Comparison of ENCODE assay signal across 8 cellular contexts in genomic region chr10:80471715-80472233, GRCh38. TPM values are rescaled to one million over a fixed set of nuclear protein-coding genes. Genes with fewer than 3 reads are reported as not detected.
DNase-seq lines count a peak whose midpoint lies in the region; ATAC-seq and TF ChIP-seq lines count a peak whose summit lies in the region.

No MANE protein-coding gene starts in this region.

- H3K27ac ChIP-seq in hepatocyte: no peak overlapping the region
- no peak overlapping the region for H3K27ac ChIP-seq in GM23338 (ENCODE audit: low read depth)

- peak; percentile 39 for DNase-seq in stimulated activated CD4-positive, alpha-beta T cell treated with anti-CD3 and anti-CD28 coated beads, Interleukin-12 subunit alpha, Interleukin-12 subunit beta, amount 100 ng/mL, for 4 hours
- no peak for DNase-seq in stimulated activated CD4-positive, alpha-beta T cell treated with anti-CD3 and anti-CD28 coated beads, Interleukin-2, amount 100 ng/mL, for 48 hours
- peak; percentile 59 to 74 for DNase-seq in activated CD4-positive, alpha-beta T cell treated with anti-CD3 and anti-CD28 coated beads, Interleukin-2, amount 50 U/mL, for 48 hours
- no peak for DNase-seq in mucosa of descending colon
- DNase-seq in NCI-H2107 treated with DMSO at 0.1 percent for 48 hours (lab: John Stamatoyannopoulos, UW; ENCODE audit: unreplicated experiment): no peak
- no peak for DNase-seq in hepatocyte (ENCODE audit: low spot score)
- DNase-seq in GM23338 (ENCODE audit: low spot score): no peak

- no peaks in the 10 kb centered on the region for H3K9me2 ChIP-seq in hepatocyte (replicated peaks; ENCODE audit: insufficient read depth)
- no peaks in the 10 kb centered on the region for H3K9me2 ChIP-seq in GM23338 (ENCODE audit: insufficient read depth)

- peaks cover 55% of the 10 kb centered on the region for H3K4me1 Mint-ChIP-seq in GM23338

- no peak overlapping the region for H3K27ac Mint-ChIP-seq in GM23338

- H3K36me3 Mint-ChIP-seq in GM23338 (ENCODE audit: low read depth): peaks cover 17% of the 10 kb centered on the region

- H3K27me3 Mint-ChIP-seq in GM23338 (ENCODE audit: insufficient read depth, low read depth, poor library complexity): peaks cover 23% of the 10 kb centered on the region

- H3K36me3 ChIP-seq in mucosa of descending colon (ENCODE audit: low read depth): no peaks in the 10 kb centered on the region
- H3K36me3 ChIP-seq in hepatocyte (replicated peaks; ENCODE audit: insufficient read depth, low read depth): no peaks in the 10 kb centered on the region
- H3K36me3 ChIP-seq in GM23338 (ENCODE audit: insufficient read depth): no peaks in the 10 kb centered on the region

- H3K9me3 ChIP-seq in mucosa of descending colon (no peaks in the 10 kb centered on the region), hepatocyte (ENCODE audit: low read depth) (no peaks in the 10 kb centered on the region)

- H3K4me3 ChIP-seq in mucosa of descending colon: no peak overlapping the region
- H3K4me3 ChIP-seq in hepatocyte: no peak overlapping the region
- H3K4me3 ChIP-seq in GM23338: no peak overlapping the region

- peak; percentile 46 for ATAC-seq in HG03066 (IDR thresholded peaks at IDR 0.05; ENCODE audit: low read depth, unreplicated experiment)
- ATAC-seq in mucosa of descending colon: peak; percentile 47
- no peak for ATAC-seq in GM23338

- H3K4me1 ChIP-seq in mucosa of descending colon (ENCODE audit: low read depth) (peaks cover 61% of the 10 kb centered on the region), hepatocyte (ENCODE audit: insufficient read depth) (peaks cover 47% of the 10 kb centered on the region), GM23338 (ENCODE audit: insufficient read depth) (peaks cover 35% of the 10 kb centered on the region)

- H2AFZ ChIP-seq in hepatocyte: no peak overlapping the region
- H2AFZ ChIP-seq in GM23338: no peak overlapping the region

- H3F3A ChIP-seq in GM23338 (replicated peaks; ENCODE audit: low read depth): no peaks in the 10 kb centered on the region

- no peak overlapping the region for H3K4me3 Mint-ChIP-seq in GM23338

- 78% methylated on average over 4 of the region's 4 CpGs for WGBS in hepatocyte (ENCODE audit: low lambda C conversion rate, missing lambda C conversion rate)

- peaks cover 100% of the 10 kb centered on the region for H3K79me2 ChIP-seq in hepatocyte
- peaks cover 87% of the 10 kb centered on the region for H3K79me2 ChIP-seq in GM23338 (replicated peaks; ENCODE audit: insufficient read depth)

- H4K20me1 ChIP-seq in hepatocyte (ENCODE audit: insufficient read depth, poor library complexity, severe bottlenecking) (peaks cover 65% of the 10 kb centered on the region), GM23338 (replicated peaks; ENCODE audit: insufficient read depth) (peaks cover 57% of the 10 kb centered on the region)

- intact Hi-C loops in mucosa of descending colon (cut with DNase I, micrococcal nuclease): no loop called here

- H3K4me2 ChIP-seq in hepatocyte: no peak overlapping the region
- no peak overlapping the region for H3K4me2 ChIP-seq in GM23338

- H3K9me3 Mint-ChIP-seq in GM23338: no peaks in the 10 kb centered on the region

- H3K27me3 ChIP-seq in hepatocyte (no peaks in the 10 kb centered on the region), GM23338 (ENCODE audit: insufficient read depth) (peaks cover 19% of the 10 kb centered on the region; the same call in 1 of the 2 replicates)

- no peak for TF ChIP-seq CTCF in mucosa of descending colon (IDR thresholded peaks at IDR 0.05)
- TF ChIP-seq CTCF in hepatocyte (IDR thresholded peaks at IDR 0.05; ENCODE audit: poor library complexity): no peak
- no peak for TF ChIP-seq CTCF in GM23338 (conservative IDR thresholded peaks at IDR 0.05; ENCODE audit: low read depth in 2 of 2)

TF ChIP-seq in GM23338, 12 proteins besides CTCF, POLR2A, EP300 and RAD21 (continues in another document):
- TF ChIP-seq NANOG (IDR thresholded peaks at IDR 0.05; ENCODE audit: borderline replicate concordance) (no peak), REST (IDR thresholded peaks at IDR 0.05; ENCODE audit: unreplicated experiment) (no peak), EZH2 (IDR thresholded peaks at IDR 0.05; ENCODE audit: low read depth, unreplicated experiment) (no peak), ZNF331 (CRISPR knock-in tag; IDR thresholded peaks at IDR 0.05; ENCODE audit: low read depth) (no peak)

RNA-seq across cellular contexts. Expression of gene TSPAN14, which starts 17.7 kb away (rescaled TPM):
- total RNA-seq in mucosa of descending colon (10 to 100 TPM; 75.5 to 96.5 (median 81.0) TPM), hepatocyte (55.1 and 65.9 TPM in 2 replicates)
- polyA plus RNA-seq in hepatocyte (90.4 and 104 TPM in 2 replicates), GM23338 (2016; fragmentation: Nextera tagmentation; extraction: Ambion mirVana) (17.1 and 17.9 TPM in 2 replicates)
- total RNA-seq in GM23338 (2014; rRNA removed; shearing (Covaris generic)): 31.8 and 40.7 TPM in 2 replicates

Comparison
In these comparisons a context has a peak if more than half of its experiments do, and no peak if none do; other contexts are left out.
1. DNase-seq: peak in stimulated activated CD4-positive, alpha-beta T cell treated with anti-CD3 and anti-CD28 coated beads, Interleukin-12 subunit alpha, Interleukin-12 subunit beta, amount 100 ng/mL, for 4 hours (single experiment) and activated CD4-positive, alpha-beta T cell treated with anti-CD3 and anti-CD28 coated beads, Interleukin-2, amount 50 U/mL, for 48 hours (2 of 2); none in stimulated activated CD4-positive, alpha-beta T cell treated with anti-CD3 and anti-CD28 coated beads, Interleukin-2, amount 100 ng/mL, for 48 hours (0 of 2), mucosa of descending colon (0 of 3), NCI-H2107 treated with DMSO at 0.1 percent for 48 hours (single experiment), hepatocyte (single experiment) and GM23338 (single experiment).